9 cellular contexts compared by ENCODE assay signal in genomic region chr1:15885701-15886612, GRCh38. TPM values are rescaled to one million over a fixed set of nuclear protein-coding genes. Genes with fewer than 3 reads are reported as not detected.
DNase-seq lines count a peak whose midpoint lies in the region; ATAC-seq and TF ChIP-seq lines count a peak whose summit lies in the region.
"Had no signal": no experiment of that assay in that cellular context is flagged by ENCODE, and none has a peak within 500 bp of the region (broad histone marks: within the 10 kb centered on the region; RNA-seq: fewer than 3 reads in every experiment).

No MANE protein-coding gene starts in this region.

- peak overlapping the region; percentile 45 to 99 for H3K9ac ChIP-seq in liver (ENCODE audit: low read depth in 1 of 2, low read length in 2 of 2)

- no peak overlapping the region for H3K4me3 ChIP-seq in CD4-positive, alpha-beta memory T cell (ENCODE audit: low read length in 2 of 2)
- peak overlapping the region; percentile 43 to 55 (median 49) for H3K4me3 ChIP-seq in liver (ENCODE audit: low read depth in 1 of 3, low read length in 3 of 3)

- H3K9me3 Mint-ChIP-seq in CD4-positive, alpha-beta memory T cell: no peaks in the 10 kb centered on the region
- no peaks in the 10 kb centered on the region for H3K9me3 Mint-ChIP-seq in effector memory CD8-positive, alpha-beta T cell
- H3K9me3 Mint-ChIP-seq: T-helper 1 cell treated with Interleukin-12 subunit alpha and Interleukin-12 subunit beta and Interleukin-4 antibody, amounts not matched to agents 30 μg/mL and 1 μg/mL, for 36 hours had no signal

- H3K27me3 Mint-ChIP-seq in CD4-positive, alpha-beta memory T cell: no peaks in the 10 kb centered on the region
- no peaks in the 10 kb centered on the region for H3K27me3 Mint-ChIP-seq in effector memory CD8-positive, alpha-beta T cell

- no peak for DNase-seq in CD4-positive, alpha-beta memory T cell
- DNase-seq in NCI-H187 treated with DMSO at 0.1 percent for 48 hours (lab: John Stamatoyannopoulos, UW) (peak; percentile 57), T1000 (lab: John Stamatoyannopoulos, UW) (peak; percentile 82)
- no peak for DNase-seq in effector memory CD8-positive, alpha-beta T cell
- DNase-seq in stimulated activated CD4-positive, alpha-beta T cell treated with anti-CD3 and anti-CD28 coated beads, Interleukin-4, amount 100 ng/mL, for 24 hours: peak; percentile 14

- H3K4me3 Mint-ChIP-seq in CD4-positive, alpha-beta memory T cell: peak overlapping the region in 6 of 8 donors; percentile 17 to 74 (median 46)
- no peak overlapping the region for H3K4me3 Mint-ChIP-seq in effector memory CD8-positive, alpha-beta T cell
- H3K4me3 Mint-ChIP-seq: T-helper 1 cell treated with Interleukin-12 subunit alpha and Interleukin-12 subunit beta and Interleukin-4 antibody, amounts not matched to agents 30 μg/mL and 1 μg/mL, for 36 hours had no signal

- CTCF ChIA-PET in CD4-positive, alpha-beta memory T cell (lab: Charles Lee; ENCODE audit: partially characterized antibody): interaction anchor here (1.2 to 1.3 kb wide), 2 partner anchors 9 to 21 kb away, joined by 3 to 5 read pairs; no protein-coding TSS in a partner anchor

- peaks cover 37% of the 10 kb centered on the region for H3K4me1 ChIP-seq in CD4-positive, alpha-beta memory T cell (ENCODE audit: insufficient read depth, low read length)
- H3K4me1 ChIP-seq in liver (ENCODE audit: control insufficient read depth in 4 of 4, insufficient read depth in 4 of 4, low read length in 3 of 4): peaks cover 8 to 45% (median 26%) of the 10 kb centered on the region in 4 donors

- TF ChIP-seq CTCF in liver (IDR thresholded peaks at IDR 0.05; ENCODE audit: low read depth, low read length, missing input control): peak; percentile 20

- peak overlapping the region in 6 of 7 donors; percentile 17 to 75 (median 48) for H3K27ac Mint-ChIP-seq in CD4-positive, alpha-beta memory T cell
- peak overlapping the region; percentile 12 to 31 for H3K27ac Mint-ChIP-seq in effector memory CD8-positive, alpha-beta T cell

- TF ChIP-seq RAD21 in liver (IDR thresholded peaks at IDR 0.05): peak; percentile 59 to 70

- peaks cover 4 to 20% of the 10 kb centered on the region in 2 donors for H3K36me3 Mint-ChIP-seq in CD4-positive, alpha-beta memory T cell
- peaks cover 26% of the 10 kb centered on the region for H3K36me3 Mint-ChIP-seq in effector memory CD8-positive, alpha-beta T cell (ENCODE audit: insufficient read depth)

- WGBS in liver: 3% methylated on average over 14 of the region's 14 CpGs

- intact Hi-C loops in CD4-positive, alpha-beta memory T cell (cut with micrococcal nuclease): loop anchor here (2.0 kb wide), 1 partner anchor 15 kb away; no protein-coding TSS in a partner anchor

- no peaks in the 10 kb centered on the region for H3K9me3 ChIP-seq in CD4-positive, alpha-beta memory T cell (ENCODE audit: control insufficient read depth in 1 of 2, low read length in 2 of 2)
- no peaks in the 10 kb centered on the region for H3K9me3 ChIP-seq in liver (ENCODE audit: control insufficient read depth in 4 of 4, low read length in 3 of 4)

- no peaks in the 10 kb centered on the region for H3K27me3 ChIP-seq in CD4-positive, alpha-beta memory T cell (ENCODE audit: insufficient read depth, low read length)
- no peaks in the 10 kb centered on the region for H3K27me3 ChIP-seq in liver (ENCODE audit: control insufficient read depth in 4 of 4, insufficient read depth in 4 of 4, low read length in 3 of 4)

- POLR2A ChIA-PET in CD4-positive, alpha-beta memory T cell (lab: Charles Lee; ENCODE audit: partially characterized antibody): interaction anchor here (1.0 kb wide), 1 partner anchor 38 kb away, joined by 3 read pairs; no protein-coding TSS in a partner anchor

- ATAC-seq in GM21786 (IDR thresholded peaks at IDR 0.05; ENCODE audit: unreplicated experiment) (peak; percentile 48), HG03520 (IDR thresholded peaks at IDR 0.05; ENCODE audit: unreplicated experiment) (no peak)
- ATAC-seq in effector memory CD8-positive, alpha-beta T cell (replicated peaks): peak; percentile 37

- H3K36me3 ChIP-seq in CD4-positive, alpha-beta memory T cell (ENCODE audit: insufficient read depth, low read length): peaks cover 4% of the 10 kb centered on the region
- peaks cover 0 to 3% (median 0%) of the 10 kb centered on the region in 4 donors for H3K36me3 ChIP-seq in liver (ENCODE audit: control insufficient read depth in 4 of 4, insufficient read depth in 3 of 4, low read depth in 1 of 4, low read length in 3 of 4)

- no peak overlapping the region for H3K27ac ChIP-seq in CD4-positive, alpha-beta memory T cell (ENCODE audit: low read depth, low read length)
- peak overlapping the region; percentile 97 to 98 for H3K27ac ChIP-seq in liver (ENCODE audit: low read depth in 1 of 2, low read length in 2 of 2)

- peaks cover 35 to 66% (median 44%) of the 10 kb centered on the region in 4 donors for H3K4me1 Mint-ChIP-seq in CD4-positive, alpha-beta memory T cell
- peaks cover 30 to 64% of the 10 kb centered on the region in 2 donors for H3K4me1 Mint-ChIP-seq in effector memory CD8-positive, alpha-beta T cell (ENCODE audit: low read depth in 2 of 2)

TF ChIP-seq in liver, 16 proteins besides CTCF, POLR2A, EP300 and RAD21:
- peak; percentile 21 to 47 for TF ChIP-seq JUND (IDR thresholded peaks at IDR 0.05)
- TF ChIP-seq NR2F2 (IDR thresholded peaks at IDR 0.05): peak; percentile 93
- peak; percentile 49 for TF ChIP-seq MAX (IDR thresholded peaks at IDR 0.05)
- TF ChIP-seq RXRA (IDR thresholded peaks at IDR 0.05): peak; percentile 90 to 92
- peak; percentile 78 for TF ChIP-seq YY1 (IDR thresholded peaks at IDR 0.05)
- TF ChIP-seq REST (IDR thresholded peaks at IDR 0.05): peak; percentile 94
- peak; percentile 65 to 84 for TF ChIP-seq HNF4A (conservative IDR thresholded peaks at IDR 0.05)
- TF ChIP-seq ATF3 (IDR thresholded peaks at IDR 0.05): peak; percentile 72
- TF ChIP-seq GABPA (IDR thresholded peaks at IDR 0.05 in 1 of 2, conservative IDR thresholded peaks at IDR 0.05 in 1 of 2): no peak
- no peak for TF ChIP-seq HNF4G (IDR thresholded peaks at IDR 0.05)
- TF ChIP-seq FOXA1 (IDR thresholded peaks at IDR 0.05): peak; percentile 15
- TF ChIP-seq EGR1 (IDR thresholded peaks at IDR 0.05; ENCODE audit: low read depth in 2 of 2): peak; percentile 11 to 36
- peak; percentile 40 for TF ChIP-seq FOXA2 (IDR thresholded peaks at IDR 0.05)
- peak; percentile 93 for TF ChIP-seq SP1 (IDR thresholded peaks at IDR 0.05)
- TF ChIP-seq TAF1 (conservative IDR thresholded peaks at IDR 0.05): peak; percentile 23
- TF ChIP-seq ZBTB33 (IDR thresholded peaks at IDR 0.05): peak; percentile 56

RNA-seq across cellular contexts. Expression of gene SPEN, which starts 38.5 kb away (rescaled TPM):
- 10 to 100 TPM; 80.8 to 87.8 TPM for total RNA-seq in CD4-positive, alpha-beta memory T cell
- polyA plus RNA-seq in CD4-positive, alpha-beta memory T cell: 10 to 100 TPM in 1 of 2 donors, 1 to 10 TPM in 1; 2.4 to 44.0 TPM
- 10 to 100 TPM; 17.9 to 29.4 TPM for total RNA-seq in liver
- polyA plus RNA-seq in liver: 10 to 100 TPM in 1 of 2 donors, 1 to 10 TPM in 1; 7.4 to 12.4 TPM

Comparison
In these comparisons a context has a peak if more than half of its experiments do, and no peak if none do; other contexts are left out.
1. DNase-seq: peak in NCI-H187 treated with DMSO at 0.1 percent for 48 hours (single experiment), T1000 (single experiment) and stimulated activated CD4-positive, alpha-beta T cell treated with anti-CD3 and anti-CD28 coated beads, Interleukin-4, amount 100 ng/mL, for 24 hours (single experiment); none in CD4-positive, alpha-beta memory T cell (0 of 5) and effector memory CD8-positive, alpha-beta T cell (0 of 3).
2. H3K4me3 ChIP-seq: peak in liver (3 of 3); none in CD4-positive, alpha-beta memory T cell (0 of 2).
3. H3K4me3 Mint-ChIP-seq: peak in CD4-positive, alpha-beta memory T cell (6 of 8); none in effector memory CD8-positive, alpha-beta T cell (0 of 2).